ENCODE assay signal across 8 cellular contexts in genomic region chr14:59482471-59483331, GRCh38. TPM values are rescaled to one million over a fixed set of nuclear protein-coding genes. Genes with fewer than 3 reads are reported as not detected.
DNase-seq lines count a peak whose midpoint lies in the region; ATAC-seq and TF ChIP-seq lines count a peak whose summit lies in the region.

No MANE protein-coding gene starts in this region.

- no peaks in the 10 kb centered on the region for H3K27me3 ChIP-seq in H7 (ENCODE audit: control insufficient read depth, insufficient read depth, low read length)

- peaks cover 17% of the 10 kb centered on the region for H3K36me3 Mint-ChIP-seq in osteocyte (ENCODE audit: unreplicated experiment)

- no peak for ATAC-seq in HG03095 (IDR thresholded peaks at IDR 0.05; ENCODE audit: unreplicated experiment)
- no peak for ATAC-seq in GM18907 (IDR thresholded peaks at IDR 0.05; ENCODE audit: unreplicated experiment)

- H3K27ac Mint-ChIP-seq in osteocyte (ENCODE audit: unreplicated experiment) = peak overlapping the region; percentile 96

- H3K4me3 Mint-ChIP-seq in osteocyte (ENCODE audit: unreplicated experiment) = peak overlapping the region; percentile 93

- H3K36me3 ChIP-seq in H7 (replicated peaks; ENCODE audit: control insufficient read depth, insufficient read depth, low read length) = peaks cover 3% of the 10 kb centered on the region

- DNase-seq in AG09319 (ENCODE audit: extremely low read depth, low read depth) (peak; percentile 70), H7 (no peak), T1000 (lab: John Stamatoyannopoulos, UW) (peak; percentile 66), fibroblast of mammary gland (ENCODE audit: low read depth) (peak; percentile 93), osteocyte (ENCODE audit: extremely low spot score, unreplicated experiment) (no peak), COR-L47 (lab: John Stamatoyannopoulos, UW) (no peak)

- no peak; the same call in 1 of the 2 replicates for TF ChIP-seq CTCF in AG09319 (IDR thresholded peaks at IDR 0.05; ENCODE audit: low read depth, low read length)
- no peak for TF ChIP-seq CTCF in fibroblast of mammary gland (conservative IDR thresholded peaks at IDR 0.05; ENCODE audit: control insufficient read depth, insufficient read depth, low read depth, low read length)
- no peak for TF ChIP-seq CTCF in osteocyte (IDR thresholded peaks at IDR 0.05)

- no peaks in the 10 kb centered on the region for H3K9me3 Mint-ChIP-seq in osteocyte (ENCODE audit: unreplicated experiment)

- no peaks in the 10 kb centered on the region for H3K27me3 Mint-ChIP-seq in osteocyte (ENCODE audit: unreplicated experiment)

- peak overlapping the region; percentile 83 for H3K4me3 ChIP-seq in H7 (ENCODE audit: insufficient read depth, low read depth, low read length)
- H3K4me3 ChIP-seq in fibroblast of mammary gland (ENCODE audit: control insufficient read depth, low read depth, low read length) = peak overlapping the region; percentile 87

- H3K4me1 Mint-ChIP-seq in osteocyte (ENCODE audit: unreplicated experiment) = peaks cover 57% of the 10 kb centered on the region

RNA-seq across cellular contexts. Expression of gene L3HYPDH, which starts 1.5 kb away (rescaled TPM):
- total RNA-seq in H7 (2014; rRNA removed; shearing (Covaris generic)) = 18.6 and 27.9 TPM in 2 replicates
- 31.9 and 32.2 TPM in 2 replicates for total RNA-seq in osteocyte

RNA-seq across cellular contexts. Expression of gene JKAMP, which starts 1.6 kb away (rescaled TPM):
- total RNA-seq in H7 (2014; rRNA removed; shearing (Covaris generic)) = 59.8 and 80.5 TPM in 2 replicates
- 47.6 and 53.4 TPM in 2 replicates for total RNA-seq in osteocyte

RNA-seq across cellular contexts. Expression of gene GPR135, which starts 17.5 kb away (rescaled TPM):
- total RNA-seq in H7 (2014; rRNA removed; shearing (Covaris generic)) = 0.59 and 0.67 TPM in 2 replicates
- 3.5 and 3.6 TPM in 2 replicates for total RNA-seq in osteocyte

Comparison
In these comparisons a context has a peak if more than half of its experiments do, and no peak if none do; other contexts are left out.
1. DNase-seq: peak in AG09319 (single experiment), T1000 (single experiment) and fibroblast of mammary gland (single experiment); none in H7 (single experiment), osteocyte (single experiment) and COR-L47 (single experiment).